In genomic region chr17:3533752-3534151, GRCh38 we compare ENCODE assay signal across 1 cellular context.
TF ChIP-seq lines count a peak whose summit lies in the region.

No MANE protein-coding gene starts in this region.

TF ChIP-seq in HepG2, 621 proteins besides CTCF, POLR2A, EP300 and RAD21:
- TF ChIP-seq ZKSCAN8 (CRISPR knock-in tag; IDR thresholded peaks at IDR 0.05; ENCODE audit: borderline replicate concordance): peak; percentile 72
- TF ChIP-seq PTBP1 (IDR thresholded peaks at IDR 0.05; ENCODE audit: low read depth, low read length, poor library complexity, severe bottlenecking): no peak
- TF ChIP-seq AGO1 (IDR thresholded peaks at IDR 0.05; ENCODE audit: low read depth, low read length, poor library complexity, severe bottlenecking): no peak
- no peak for TF ChIP-seq RFXAP (CRISPR knock-in tag; IDR thresholded peaks at IDR 0.05; ENCODE audit: borderline replicate concordance)
- TF ChIP-seq ZNF761 (CRISPR knock-in tag; conservative IDR thresholded peaks at IDR 0.05): no peak
TF ChIP-seq in HepG2: peak in this region for 1.
